Comparison of ENCODE assay signal across 1 cellular context in genomic region chr4:147173797-147174196, GRCh38.
TF ChIP-seq lines count a peak whose summit lies in the region.

No MANE protein-coding gene starts in this region.

TF ChIP-seq in IMR-90, 13 proteins besides CTCF, POLR2A, EP300 and RAD21 (continued from another document):
- TF ChIP-seq SMC3 (IDR thresholded peaks at IDR 0.05; ENCODE audit: low read depth, low read length): no peak
- no peak for TF ChIP-seq MXI1 (IDR thresholded peaks at IDR 0.05; ENCODE audit: borderline replicate concordance, low read depth, low read length)
- no peak for TF ChIP-seq CHD1 (IDR thresholded peaks at IDR 0.05; ENCODE audit: low read depth, low read length)
- no peak for TF ChIP-seq MAFK (IDR thresholded peaks at IDR 0.05; ENCODE audit: low read depth, low read length)
- TF ChIP-seq ELK1 (IDR thresholded peaks at IDR 0.05; ENCODE audit: borderline replicate concordance, low read depth, low read length): no peak
- no peak for TF ChIP-seq NFE2L2 (IDR thresholded peaks at IDR 0.05; ENCODE audit: low read depth, low read length)
- no peak for TF ChIP-seq FOS (IDR thresholded peaks at IDR 0.05; ENCODE audit: low read depth, low read length)
- TF ChIP-seq USF2 (IDR thresholded peaks at IDR 0.05; ENCODE audit: low read depth, low read length): no peak
- no peak for TF ChIP-seq RFX5 (IDR thresholded peaks at IDR 0.05; ENCODE audit: low read depth, low read length)
TF ChIP-seq in IMR-90: peak in this region for 0.
